ENCODE assay signal across 1 cellular context in the genomic region with DNA sequence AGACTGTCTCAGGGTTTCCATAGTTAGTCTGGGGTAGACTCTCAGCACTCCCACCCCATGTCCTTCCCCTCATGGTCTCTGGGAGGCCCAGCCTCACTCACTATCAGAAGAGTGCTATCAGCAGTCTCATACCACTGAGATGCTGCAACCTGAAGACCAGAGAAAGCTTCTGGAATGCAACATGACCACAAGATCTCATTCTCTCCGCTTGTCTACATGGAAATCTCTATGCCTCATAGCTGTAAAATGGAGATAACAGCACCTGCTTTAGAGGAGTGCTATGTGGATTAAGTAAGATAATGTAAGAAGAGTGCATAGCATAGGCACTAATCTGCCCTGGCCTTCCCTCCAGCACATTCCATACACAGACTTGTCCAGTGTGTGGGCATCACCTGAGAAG.
TF ChIP-seq lines count a peak whose summit lies in the region.

No MANE protein-coding gene starts in this region.

TF ChIP-seq in GM23338, 12 proteins besides CTCF, POLR2A, EP300 and RAD21 (continued from another document):
- TF ChIP-seq, protein P1, sequence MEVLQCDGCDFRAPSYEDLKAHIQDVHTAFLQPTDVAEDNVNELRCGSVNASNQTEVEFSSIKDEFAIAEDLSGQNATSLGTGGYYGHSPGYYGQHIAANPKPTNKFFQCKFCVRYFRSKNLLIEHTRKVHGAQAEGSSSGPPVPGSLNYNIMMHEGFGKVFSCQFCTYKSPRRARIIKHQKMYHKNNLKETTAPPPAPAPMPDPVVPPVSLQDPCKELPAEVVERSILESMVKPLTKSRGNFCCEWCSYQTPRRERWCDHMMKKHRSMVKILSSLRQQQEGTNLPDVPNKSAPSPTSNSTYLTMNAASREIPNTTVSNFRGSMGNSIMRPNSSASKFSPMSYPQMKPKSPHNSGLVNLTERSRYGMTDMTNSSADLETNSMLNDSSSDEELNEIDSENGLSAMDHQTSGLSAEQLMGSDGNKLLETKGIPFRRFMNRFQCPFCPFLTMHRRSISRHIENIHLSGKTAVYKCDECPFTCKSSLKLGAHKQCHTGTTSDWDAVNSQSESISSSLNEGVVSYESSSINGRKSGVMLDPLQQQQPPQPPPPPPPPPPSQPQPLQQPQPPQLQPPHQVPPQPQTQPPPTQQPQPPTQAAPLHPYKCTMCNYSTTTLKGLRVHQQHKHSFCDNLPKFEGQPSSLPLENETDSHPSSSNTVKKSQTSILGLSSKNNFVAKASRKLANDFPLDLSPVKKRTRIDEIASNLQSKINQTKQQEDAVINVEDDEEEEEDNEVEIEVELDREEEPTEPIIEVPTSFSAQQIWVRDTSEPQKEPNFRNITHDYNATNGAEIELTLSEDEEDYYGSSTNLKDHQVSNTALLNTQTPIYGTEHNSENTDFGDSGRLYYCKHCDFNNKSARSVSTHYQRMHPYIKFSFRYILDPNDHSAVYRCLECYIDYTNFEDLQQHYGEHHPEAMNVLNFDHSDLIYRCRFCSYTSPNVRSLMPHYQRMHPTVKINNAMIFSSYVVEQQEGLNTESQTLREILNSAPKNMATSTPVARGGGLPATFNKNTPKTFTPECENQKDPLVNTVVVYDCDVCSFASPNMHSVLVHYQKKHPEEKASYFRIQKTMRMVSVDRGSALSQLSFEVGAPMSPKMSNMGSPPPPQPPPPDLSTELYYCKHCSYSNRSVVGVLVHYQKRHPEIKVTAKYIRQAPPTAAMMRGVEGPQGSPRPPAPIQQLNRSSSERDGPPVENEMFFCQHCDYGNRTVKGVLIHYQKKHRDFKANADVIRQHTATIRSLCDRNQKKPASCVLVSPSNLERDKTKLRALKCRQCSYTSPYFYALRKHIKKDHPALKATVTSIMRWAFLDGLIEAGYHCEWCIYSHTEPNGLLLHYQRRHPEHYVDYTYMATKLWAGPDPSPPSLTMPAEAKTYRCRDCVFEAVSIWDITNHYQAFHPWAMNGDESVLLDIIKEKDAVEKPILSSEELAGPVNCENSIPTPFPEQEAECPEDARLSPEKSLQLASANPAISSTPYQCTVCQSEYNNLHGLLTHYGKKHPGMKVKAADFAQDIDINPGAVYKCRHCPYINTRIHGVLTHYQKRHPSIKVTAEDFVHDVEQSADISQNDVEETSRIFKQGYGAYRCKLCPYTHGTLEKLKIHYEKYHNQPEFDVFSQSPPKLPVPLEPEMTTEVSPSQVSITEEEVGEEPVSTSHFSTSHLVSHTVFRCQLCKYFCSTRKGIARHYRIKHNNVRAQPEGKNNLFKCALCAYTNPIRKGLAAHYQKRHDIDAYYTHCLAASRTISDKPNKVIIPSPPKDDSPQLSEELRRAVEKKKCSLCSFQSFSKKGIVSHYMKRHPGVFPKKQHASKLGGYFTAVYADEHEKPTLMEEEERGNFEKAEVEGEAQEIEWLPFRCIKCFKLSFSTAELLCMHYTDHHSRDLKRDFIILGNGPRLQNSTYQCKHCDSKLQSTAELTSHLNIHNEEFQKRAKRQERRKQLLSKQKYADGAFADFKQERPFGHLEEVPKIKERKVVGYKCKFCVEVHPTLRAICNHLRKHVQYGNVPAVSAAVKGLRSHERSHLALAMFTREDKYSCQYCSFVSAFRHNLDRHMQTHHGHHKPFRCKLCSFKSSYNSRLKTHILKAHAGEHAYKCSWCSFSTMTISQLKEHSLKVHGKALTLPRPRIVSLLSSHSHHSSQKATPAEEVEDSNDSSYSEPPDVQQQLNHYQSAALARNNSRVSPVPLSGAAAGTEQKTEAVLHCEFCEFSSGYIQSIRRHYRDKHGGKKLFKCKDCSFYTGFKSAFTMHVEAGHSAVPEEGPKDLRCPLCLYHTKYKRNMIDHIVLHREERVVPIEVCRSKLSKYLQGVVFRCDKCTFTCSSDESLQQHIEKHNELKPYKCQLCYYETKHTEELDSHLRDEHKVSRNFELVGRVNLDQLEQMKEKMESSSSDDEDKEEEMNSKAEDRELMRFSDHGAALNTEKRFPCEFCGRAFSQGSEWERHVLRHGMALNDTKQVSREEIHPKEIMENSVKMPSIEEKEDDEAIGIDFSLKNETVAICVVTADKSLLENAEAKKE (CRISPR knock-in tag; IDR thresholded peaks at IDR 0.05) = no peak
- TF ChIP-seq EZH2phosphoT487 (IDR thresholded peaks at IDR 0.05; ENCODE audit: unreplicated experiment) (no peak), EZH2 (IDR thresholded peaks at IDR 0.05; ENCODE audit: low read depth, unreplicated experiment) (no peak)
- TF ChIP-seq, protein P2, sequence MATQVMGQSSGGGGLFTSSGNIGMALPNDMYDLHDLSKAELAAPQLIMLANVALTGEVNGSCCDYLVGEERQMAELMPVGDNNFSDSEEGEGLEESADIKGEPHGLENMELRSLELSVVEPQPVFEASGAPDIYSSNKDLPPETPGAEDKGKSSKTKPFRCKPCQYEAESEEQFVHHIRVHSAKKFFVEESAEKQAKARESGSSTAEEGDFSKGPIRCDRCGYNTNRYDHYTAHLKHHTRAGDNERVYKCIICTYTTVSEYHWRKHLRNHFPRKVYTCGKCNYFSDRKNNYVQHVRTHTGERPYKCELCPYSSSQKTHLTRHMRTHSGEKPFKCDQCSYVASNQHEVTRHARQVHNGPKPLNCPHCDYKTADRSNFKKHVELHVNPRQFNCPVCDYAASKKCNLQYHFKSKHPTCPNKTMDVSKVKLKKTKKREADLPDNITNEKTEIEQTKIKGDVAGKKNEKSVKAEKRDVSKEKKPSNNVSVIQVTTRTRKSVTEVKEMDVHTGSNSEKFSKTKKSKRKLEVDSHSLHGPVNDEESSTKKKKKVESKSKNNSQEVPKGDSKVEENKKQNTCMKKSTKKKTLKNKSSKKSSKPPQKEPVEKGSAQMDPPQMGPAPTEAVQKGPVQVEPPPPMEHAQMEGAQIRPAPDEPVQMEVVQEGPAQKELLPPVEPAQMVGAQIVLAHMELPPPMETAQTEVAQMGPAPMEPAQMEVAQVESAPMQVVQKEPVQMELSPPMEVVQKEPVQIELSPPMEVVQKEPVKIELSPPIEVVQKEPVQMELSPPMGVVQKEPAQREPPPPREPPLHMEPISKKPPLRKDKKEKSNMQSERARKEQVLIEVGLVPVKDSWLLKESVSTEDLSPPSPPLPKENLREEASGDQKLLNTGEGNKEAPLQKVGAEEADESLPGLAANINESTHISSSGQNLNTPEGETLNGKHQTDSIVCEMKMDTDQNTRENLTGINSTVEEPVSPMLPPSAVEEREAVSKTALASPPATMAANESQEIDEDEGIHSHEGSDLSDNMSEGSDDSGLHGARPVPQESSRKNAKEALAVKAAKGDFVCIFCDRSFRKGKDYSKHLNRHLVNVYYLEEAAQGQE (IDR thresholded peaks at IDR 0.05; ENCODE audit: unreplicated experiment) = no peak
